In the genomic region with DNA sequence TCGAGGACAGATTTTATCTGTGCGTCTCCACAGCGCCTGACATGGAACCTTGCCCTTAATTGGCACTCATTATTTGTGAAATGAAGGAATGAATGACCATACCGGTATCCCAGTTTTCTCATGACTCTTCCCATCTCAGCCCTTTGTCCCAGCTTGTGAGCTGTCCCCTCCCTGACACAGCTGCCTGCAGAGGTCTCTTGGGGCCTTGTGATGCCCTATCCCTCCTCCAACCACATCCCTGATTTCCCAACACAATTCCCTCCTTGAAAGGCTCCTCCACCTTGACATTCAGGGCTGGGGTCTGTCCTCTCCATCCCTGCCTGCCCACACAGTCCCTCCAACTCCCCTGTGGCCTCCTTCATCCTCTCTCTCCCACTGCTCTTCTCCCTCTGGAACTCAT, we compare ENCODE assay signal across 19 cellular contexts. TPM values are rescaled to one million over a fixed set of nuclear protein-coding genes. Genes with fewer than 3 reads are reported as not detected.
DNase-seq lines count a peak whose midpoint lies in the region; ATAC-seq, FAIRE-seq and TF ChIP-seq lines count a peak whose summit lies in the region.
"Had no signal": no experiment of that assay in that cellular context is flagged by ENCODE, and none has a peak within 500 bp of the region (broad histone marks: within the 10 kb centered on the region; RNA-seq: fewer than 3 reads in every experiment).

No MANE protein-coding gene starts in this region.

- POLR2A ChIA-PET in MCF 10A (lab: Yijun Ruan, JAX) = no interaction called here
- POLR2A ChIA-PET in HepG2 (lab: Yijun Ruan, JAX) = no interaction called here

- peaks cover 15% of the 10 kb centered on the region for H3K4me1 Mint-ChIP-seq in MCF 10A (ENCODE audit: insufficient read depth, unreplicated experiment)
- H3K4me1 Mint-ChIP-seq: neural progenitor cell had no signal

- in situ Hi-C loops in mammary epithelial cell (cut with MboI; ENCODE audit: low sequenced_read_pairs in 2 of 2) (no loop called here), HepG2 (cut with HindIII; ENCODE audit: extremely low pct_ligation_motif_present, low pct_unique_long_range_greater_than_20kb) (no loop called here)

- TF ChIP-seq POLR2A in esophagus squamous epithelium (IDR thresholded peaks at IDR 0.05) (no peak), vagina (IDR thresholded peaks at IDR 0.05) (no peak), HepG2 (IDR thresholded peaks at IDR 0.05; ENCODE audit: insufficient read depth in 1 of 2, low read depth in 2 of 2, low read length in 2 of 2) (no peak)

- H3K79me2 ChIP-seq in mammary epithelial cell (ENCODE audit: insufficient read depth, low read length) (no peaks in the 10 kb centered on the region), HepG2 (ENCODE audit: insufficient read depth, low read length) (no peaks in the 10 kb centered on the region)

- CTCF ChIA-PET in MCF 10A (lab: Yijun Ruan, JAX) (no interaction called here), mammary epithelial cell (lab: Charles Lee; ENCODE audit: low non-redundant PET) (interaction anchor here (0.7 kb wide), 1 partner anchor 740 kb away, joined by 3 read pairs; no protein-coding TSS in a partner anchor), HepG2 (lab: Yijun Ruan, JAX; ENCODE audit: low intra/inter-chr PET ratio, low total read pairs) (no interaction called here)

- H3K36me3 ChIP-seq in mammary epithelial cell (ENCODE audit: insufficient read depth, low read length) (no peaks in the 10 kb centered on the region), esophagus squamous epithelium (peaks cover 0 to 4% (median 0%) of the 10 kb centered on the region in 3 donors), vagina (no peaks in the 10 kb centered on the region), HepG2 (replicated peaks in 1 of 2; ENCODE audit: control insufficient read depth in 1 of 2, insufficient read depth in 2 of 2, low read length in 2 of 2) (peaks cover 0 to 11% of the 10 kb centered on the region in 2 experiments; a peak in 2 of 5 replicates)
- H3K36me3 ChIP-seq: neural progenitor cell had no signal

- ATAC-seq in sciatic nerve = peak; percentile 50
- no peak for ATAC-seq in HepG2
- ATAC-seq: GM12878 had no signal

- H3K4me3 ChIP-seq in mammary epithelial cell (replicated peaks in 1 of 3; ENCODE audit: insufficient read depth in 1 of 3, low read depth in 2 of 3, low read length in 3 of 3) = no peak overlapping the region
- H3K4me3 ChIP-seq in esophagus squamous epithelium = no peak overlapping the region
- no peak overlapping the region for H3K4me3 ChIP-seq in vagina
- no peak overlapping the region for H3K4me3 ChIP-seq in HepG2 (replicated peaks in 1 of 3; ENCODE audit: insufficient read depth in 1 of 3, low read depth in 2 of 3, low read length in 3 of 3)
- H3K4me3 ChIP-seq: GM12878, HAP-1, neural progenitor cell had no signal

- H3K9ac ChIP-seq in mammary epithelial cell (ENCODE audit: insufficient read depth, low read length) = no peak overlapping the region
- no peak overlapping the region for H3K9ac ChIP-seq in HepG2 (ENCODE audit: insufficient read depth, low read depth, low read length)
- H3K9ac ChIP-seq: neural progenitor cell had no signal

- BruUV-seq in MCF 10A (replicated peaks; lab: Mats Ljungman, UMichigan) (no TSS peak), mammary epithelial cell (replicated peaks; lab: Mats Ljungman, UMichigan) (no TSS peak), HepG2 (replicated peaks; lab: Mats Ljungman, UMichigan) (no TSS peak)

- H3K9me3 Mint-ChIP-seq in MCF 10A (ENCODE audit: unreplicated experiment) = peaks cover 6% of the 10 kb centered on the region
- H3K9me3 Mint-ChIP-seq: neural progenitor cell had no signal

- TF ChIP-seq EP300 in HepG2 (IDR thresholded peaks at IDR 0.05; ENCODE audit: low read depth in 2 of 2, low read length in 2 of 2) (no peak), HepG2 (CRISPR knock-in tag; IDR thresholded peaks at IDR 0.05; ENCODE audit: borderline replicate concordance) (no peak)

- no peak for FAIRE-seq in HepG2 (lab: Jason Lieb, UNC)
- FAIRE-seq: colon, endometrium, GM12878 had no signal

- DNase-seq in MCF 10A (ENCODE audit: unreplicated experiment) = no peak
- DNase-seq in mammary epithelial cell = no peak
- DNase-seq in esophagus squamous epithelium (lab: John Stamatoyannopoulos, UW) = no peak
- no peak for DNase-seq in sciatic nerve (ENCODE audit: low spot score)
- no peak for DNase-seq in vagina (ENCODE audit: extremely low spot score in 2 of 2)
- DNase-seq in DMS53 treated with DMSO at 0.1 percent for 48 hours (lab: John Stamatoyannopoulos, UW; ENCODE audit: unreplicated experiment) = no peak
- no peak for DNase-seq in HepG2 (ENCODE audit: low spot score)
- DNase-seq in pons (ENCODE audit: low spot score) = no peak
- DNase-seq: activated CD4-positive, alpha-beta T cell treated with anti-CD3 and anti-CD28 coated beads, Interleukin-2, amount 50 U/mL, for 1 hour; DMS153; NCI-H1436 treated with DMSO at 0.1 percent for 48 hours; SHP77 had no signal

- H3K4me2 ChIP-seq in mammary epithelial cell (ENCODE audit: insufficient read depth, low read depth, low read length) (no peak overlapping the region), HepG2 (ENCODE audit: low read depth, low read length) (no peak overlapping the region)
- H3K4me2 ChIP-seq: neural progenitor cell had no signal

- H3K9me3 ChIP-seq in mammary epithelial cell (replicated peaks; ENCODE audit: insufficient read depth, low read length) = no peaks in the 10 kb centered on the region
- no peaks in the 10 kb centered on the region for H3K9me3 ChIP-seq in esophagus squamous epithelium
- H3K9me3 ChIP-seq in vagina = no peaks in the 10 kb centered on the region
- H3K9me3 ChIP-seq in HepG2 (ENCODE audit: low read length) = no peaks in the 10 kb centered on the region
- H3K9me3 ChIP-seq: HAP-1 had no signal

- H3K27me3 ChIP-seq in mammary epithelial cell (ENCODE audit: insufficient read depth, low read length) (no peaks in the 10 kb centered on the region), esophagus squamous epithelium (no peaks in the 10 kb centered on the region), vagina (no peaks in the 10 kb centered on the region), HepG2 (ENCODE audit: control insufficient read depth in 1 of 2, insufficient read depth in 2 of 2, low read length in 2 of 2) (no peaks in the 10 kb centered on the region)
- H3K27me3 ChIP-seq: neural progenitor cell had no signal

- 98% methylated on average over 4 of the region's 4 CpGs for WGBS in mammary epithelial cell (ENCODE audit: low coverage, missing lambda C conversion rate)
- 95 to 97% methylated on average over 4 of the region's 4 CpGs for WGBS in esophagus squamous epithelium, 2 donors
- WGBS in HepG2 (ENCODE audit: low lambda C conversion rate) = 98% methylated on average over 4 of the region's 4 CpGs

- H3K27ac Mint-ChIP-seq in MCF 10A (ENCODE audit: low read depth, unreplicated experiment) = peak overlapping the region; percentile 73
- H3K27ac Mint-ChIP-seq: neural progenitor cell had no signal

- dilution Hi-C loops in mammary epithelial cell (cut with HindIII; ENCODE audit: low sequenced_read_pairs) = no loop called here

- intact Hi-C loops in MCF 10A (cut with micrococcal nuclease) (no loop called here), mammary epithelial cell (cut with micrococcal nuclease) (no loop called here), esophagus squamous epithelium (cut with DNase I) (no loop called here), sciatic nerve (cut with DNase I) (no loop called here), vagina (cut with DNase I) (loop anchor here (10.0 kb wide), 1 partner anchor 305 kb away; no protein-coding TSS in a partner anchor), HepG2 (cut with micrococcal nuclease; ENCODE audit: unreplicated experiment) (no loop called here)

- H3K4me1 ChIP-seq in mammary epithelial cell (ENCODE audit: insufficient read depth, low read length) (no peaks in the 10 kb centered on the region), esophagus squamous epithelium (peaks cover 0 to 10% (median 0%) of the 10 kb centered on the region in 3 donors), vagina (peaks cover 12% of the 10 kb centered on the region), HepG2 (ENCODE audit: insufficient read depth, low read length) (no peaks in the 10 kb centered on the region)
- H3K4me1 ChIP-seq: HAP-1, neural progenitor cell had no signal

- H3K4me3 Mint-ChIP-seq in MCF 10A (ENCODE audit: unreplicated experiment) = no peak overlapping the region
- H3K4me3 Mint-ChIP-seq: neural progenitor cell, type B pancreatic cell had no signal

- H4K20me1 ChIP-seq in mammary epithelial cell (ENCODE audit: insufficient read depth, low read length) (no peaks in the 10 kb centered on the region), HepG2 (ENCODE audit: insufficient read depth, low read length) (no peaks in the 10 kb centered on the region)

- TF ChIP-seq CTCF in MCF 10A (IDR thresholded peaks at IDR 0.05; ENCODE audit: unreplicated experiment) (no peak), mammary epithelial cell (conservative IDR thresholded peaks at IDR 0.05 in 1 of 2, IDR thresholded peaks at IDR 0.05 in 1 of 2; ENCODE audit: extremely low read depth in 1 of 2, insufficient read depth in 1 of 2, low read depth in 1 of 2, low read length in 2 of 2) (no peak), esophagus squamous epithelium (IDR thresholded peaks at IDR 0.05) (no peak), vagina (IDR thresholded peaks at IDR 0.05) (no peak), HepG2 (CRISPR knock-in tag; IDR thresholded peaks at IDR 0.05) (no peak)

- no peak overlapping the region for H2AFZ ChIP-seq in mammary epithelial cell (ENCODE audit: low read depth, low read length)
- no peak overlapping the region for H2AFZ ChIP-seq in HepG2 (ENCODE audit: low read length)
- H2AFZ ChIP-seq: neural progenitor cell had no signal

- no peaks in the 10 kb centered on the region for H3K27me3 Mint-ChIP-seq in MCF 10A (ENCODE audit: insufficient read depth, unreplicated experiment)
- H3K27me3 Mint-ChIP-seq: type B pancreatic cell had no signal

- H3K27ac ChIP-seq in mammary epithelial cell (ENCODE audit: insufficient read depth, low read depth, low read length) (no peak overlapping the region), esophagus squamous epithelium (peak overlapping the region in 3 of 4 donors; percentile 20 to 47 (median 40)), vagina (peak overlapping the region; percentile 60), HepG2 (ENCODE audit: extremely low read length, insufficient read depth, low read length) (no peak overlapping the region)
- H3K27ac ChIP-seq: C4-2B, neural progenitor cell had no signal

- no peak for TF ChIP-seq RAD21 in HepG2 (CRISPR knock-in tag; IDR thresholded peaks at IDR 0.05)

- peaks cover 18% of the 10 kb centered on the region for H3K36me3 Mint-ChIP-seq in MCF 10A (ENCODE audit: insufficient read depth, unreplicated experiment)

RNA-seq across cellular contexts. Expression of gene FILIP1L, which starts 35.4 kb away (rescaled TPM):
- total RNA-seq in MCF 10A (2022) (1.3 and 2.4 TPM in 2 replicates), mammary epithelial cell (1 to 10 TPM; 7.4 to 8.5 TPM), esophagus squamous epithelium (10 to 100 TPM in 2 of 4 donors, 1 to 10 TPM in 2; 2.5 to 23.5 (median 10.7) TPM), sciatic nerve (36.2 TPM), vagina (41.5 TPM), HepG2 (2016; rRNA removed; fragmentation: Illumina TruSeq; extraction: Trizol) (8.1 and 10.2 TPM in 2 replicates)
- polyA plus RNA-seq in mammary epithelial cell (3.7 TPM), HepG2 (2011; rRNA removed) (166 and 187 TPM in 2 replicates)
- polyA minus RNA-seq in mammary epithelial cell = 1.5 TPM
- total RNA-seq in HepG2 (2016; cell fraction: cytosol; rRNA removed; fragmentation: Illumina TruSeq; extraction: Trizol; ENCODE audit: low read depth) = 1.0 and 1.1 TPM in 2 replicates
- total RNA-seq in HepG2 (2016; cell fraction: insoluble cytoplasmic fraction; rRNA removed; fragmentation: Illumina TruSeq; extraction: Trizol) = 7.7 and 10.2 TPM in 2 replicates
- total RNA-seq in HepG2 (2016; cell fraction: membrane; rRNA removed; fragmentation: Illumina TruSeq; extraction: Trizol) = 2.4 and 3.3 TPM in 2 replicates
- total RNA-seq in HepG2 (2016; cell fraction: nucleus; rRNA removed; fragmentation: Illumina TruSeq; extraction: Trizol) = 5.5 and 5.9 TPM in 2 replicates
- 125 and 126 TPM in 2 replicates for polyA plus RNA-seq in HepG2 (2011; cell fraction: cytosol; rRNA removed)
- 122 and 131 TPM in 2 replicates for polyA plus RNA-seq in HepG2 (2011; cell fraction: nucleus; rRNA removed)
- 68.2 and 110 TPM in 2 replicates for polyA plus RNA-seq in HepG2 (2012)
- 0.85 and 0.89 TPM in 2 replicates for polyA plus RNA-seq in HepG2 (2016; cell fraction: cytosol; fragmentation: Illumina TruSeq; extraction: Trizol; ENCODE audit: low read depth)
- polyA plus RNA-seq in HepG2 (2016; cell fraction: insoluble cytoplasmic fraction; fragmentation: Illumina TruSeq; extraction: Trizol; ENCODE audit: low read depth) = 13.3 and 13.4 TPM in 2 replicates
- 1.5 and 2.1 TPM in 2 replicates for polyA plus RNA-seq in HepG2 (2016; cell fraction: membrane; fragmentation: Illumina TruSeq; extraction: Trizol; ENCODE audit: low read depth)
- 8.6 and 9.7 TPM in 2 replicates for polyA plus RNA-seq in HepG2 (2016; cell fraction: nucleus; fragmentation: Illumina TruSeq; extraction: Trizol; ENCODE audit: insufficient read depth, low read depth)
- 0.05 and 92.6 TPM in 2 replicates for polyA minus RNA-seq in HepG2 (2011; rRNA and poly(A)+ RNA removed; ENCODE audit: low replicate concordance)
- polyA minus RNA-seq in HepG2 (2011; cell fraction: cytosol; rRNA and poly(A)+ RNA removed) = 131 and 135 TPM in 2 replicates
- polyA minus RNA-seq in HepG2 (2011; cell fraction: nucleus; rRNA and poly(A)+ RNA removed) = 134 and 197 TPM in 2 replicates

Comparison
In these comparisons a context has a peak if more than half of its experiments do, and no peak if none do; other contexts are left out.
1. H3K27ac ChIP-seq: peak in esophagus squamous epithelium (3 of 4) and vagina (single experiment); none in mammary epithelial cell (single experiment) and HepG2 (single experiment).